Comparison of ENCODE assay signal across 1 cellular context in the genomic region with DNA sequence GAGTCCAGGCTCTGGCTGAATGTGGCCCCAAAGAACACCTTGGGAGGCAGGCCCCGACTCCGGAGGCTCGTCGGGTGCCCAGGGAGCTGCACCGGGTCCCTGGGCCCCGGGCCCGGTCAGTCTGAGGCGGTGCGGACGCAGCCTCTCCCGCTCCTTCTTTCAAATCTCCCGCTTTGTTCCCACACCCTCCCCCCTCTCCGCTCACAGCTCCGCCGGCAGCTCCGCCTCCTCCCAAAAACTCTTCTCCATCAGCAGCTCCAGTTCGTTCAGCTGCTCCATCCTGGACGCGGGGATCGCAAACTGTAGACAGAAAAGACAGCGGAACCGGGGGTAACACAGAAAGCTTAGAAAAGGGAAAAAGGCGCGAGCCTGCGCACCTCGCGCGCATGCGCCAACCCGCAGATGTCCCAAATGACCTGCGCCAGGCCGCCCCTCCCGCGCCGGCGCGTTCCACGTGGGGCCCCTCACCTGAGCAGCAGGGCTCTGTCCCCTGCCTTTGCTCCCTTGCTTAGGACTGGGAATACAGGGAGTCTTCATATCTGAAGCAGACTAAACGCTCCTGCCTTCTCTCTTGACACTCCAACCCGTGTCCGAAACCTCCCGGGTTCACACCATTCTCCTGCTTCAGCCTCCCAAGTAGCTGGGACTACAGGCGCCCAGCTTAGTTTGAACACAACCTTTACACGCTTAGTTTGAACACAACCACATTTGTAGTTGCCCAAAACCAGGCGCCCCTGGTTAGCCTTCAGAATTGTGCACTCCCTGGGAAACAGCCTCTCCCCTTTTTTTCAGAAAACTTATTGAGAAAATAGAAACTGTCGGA.
TF ChIP-seq lines count a peak whose summit lies in the region.

A gene with protein sequence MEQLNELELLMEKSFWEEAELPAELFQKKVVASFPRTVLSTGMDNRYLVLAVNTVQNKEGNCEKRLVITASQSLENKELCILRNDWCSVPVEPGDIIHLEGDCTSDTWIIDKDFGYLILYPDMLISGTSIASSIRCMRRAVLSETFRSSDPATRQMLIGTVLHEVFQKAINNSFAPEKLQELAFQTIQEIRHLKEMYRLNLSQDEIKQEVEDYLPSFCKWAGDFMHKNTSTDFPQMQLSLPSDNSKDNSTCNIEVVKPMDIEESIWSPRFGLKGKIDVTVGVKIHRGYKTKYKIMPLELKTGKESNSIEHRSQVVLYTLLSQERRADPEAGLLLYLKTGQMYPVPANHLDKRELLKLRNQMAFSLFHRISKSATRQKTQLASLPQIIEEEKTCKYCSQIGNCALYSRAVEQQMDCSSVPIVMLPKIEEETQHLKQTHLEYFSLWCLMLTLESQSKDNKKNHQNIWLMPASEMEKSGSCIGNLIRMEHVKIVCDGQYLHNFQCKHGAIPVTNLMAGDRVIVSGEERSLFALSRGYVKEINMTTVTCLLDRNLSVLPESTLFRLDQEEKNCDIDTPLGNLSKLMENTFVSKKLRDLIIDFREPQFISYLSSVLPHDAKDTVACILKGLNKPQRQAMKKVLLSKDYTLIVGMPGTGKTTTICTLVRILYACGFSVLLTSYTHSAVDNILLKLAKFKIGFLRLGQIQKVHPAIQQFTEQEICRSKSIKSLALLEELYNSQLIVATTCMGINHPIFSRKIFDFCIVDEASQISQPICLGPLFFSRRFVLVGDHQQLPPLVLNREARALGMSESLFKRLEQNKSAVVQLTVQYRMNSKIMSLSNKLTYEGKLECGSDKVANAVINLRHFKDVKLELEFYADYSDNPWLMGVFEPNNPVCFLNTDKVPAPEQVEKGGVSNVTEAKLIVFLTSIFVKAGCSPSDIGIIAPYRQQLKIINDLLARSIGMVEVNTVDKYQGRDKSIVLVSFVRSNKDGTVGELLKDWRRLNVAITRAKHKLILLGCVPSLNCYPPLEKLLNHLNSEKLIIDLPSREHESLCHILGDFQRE (minus strand): TSS at position 388 of the 823 bp plus-strand sequence. CDS start 109 bp downstream, at position 279.

TF ChIP-seq in HepG2, 621 proteins besides CTCF, POLR2A, EP300 and RAD21 (continued from another document and continues in another):
- TF ChIP-seq, protein P1, sequence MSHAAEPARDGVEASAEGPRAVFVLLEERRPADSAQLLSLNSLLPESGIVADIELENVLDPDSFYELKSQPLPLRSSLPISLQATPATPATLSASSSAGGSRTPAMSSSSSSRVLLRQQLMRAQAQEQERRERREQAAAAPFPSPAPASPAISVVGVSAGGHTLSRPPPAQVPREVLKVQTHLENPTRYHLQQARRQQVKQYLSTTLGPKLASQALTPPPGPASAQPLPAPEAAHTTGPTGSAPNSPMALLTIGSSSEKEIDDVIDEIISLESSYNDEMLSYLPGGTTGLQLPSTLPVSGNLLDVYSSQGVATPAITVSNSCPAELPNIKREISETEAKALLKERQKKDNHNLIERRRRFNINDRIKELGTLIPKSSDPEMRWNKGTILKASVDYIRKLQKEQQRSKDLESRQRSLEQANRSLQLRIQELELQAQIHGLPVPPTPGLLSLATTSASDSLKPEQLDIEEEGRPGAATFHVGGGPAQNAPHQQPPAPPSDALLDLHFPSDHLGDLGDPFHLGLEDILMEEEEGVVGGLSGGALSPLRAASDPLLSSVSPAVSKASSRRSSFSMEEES (CRISPR knock-in tag; IDR thresholded peaks at IDR 0.05) = peak; percentile 78; the same call in 1 of the 2 replicates
- peak; percentile 91 for TF ChIP-seq ZNF546 (CRISPR knock-in tag; conservative IDR thresholded peaks at IDR 0.05)
- no peak; the same call in 1 of the 2 replicates for TF ChIP-seq ONECUT2 (CRISPR knock-in tag; IDR thresholded peaks at IDR 0.05)
- no peak for TF ChIP-seq NR1H2 (CRISPR knock-in tag; IDR thresholded peaks at IDR 0.05; ENCODE audit: borderline replicate concordance, low read depth)
- peak; percentile 47; the same call in 1 of the 2 replicates for TF ChIP-seq RFXANK (CRISPR knock-in tag; IDR thresholded peaks at IDR 0.05)
- 0 out of 2 replicates have a peak, but pooled peaks have one; percentile 57 for TF ChIP-seq SP4 (CRISPR knock-in tag; IDR thresholded peaks at IDR 0.05)
- peak; percentile 51; the same call in 1 of the 2 replicates for TF ChIP-seq SP2 (CRISPR knock-in tag; IDR thresholded peaks at IDR 0.05)
- TF ChIP-seq KLF12 (CRISPR knock-in tag; IDR thresholded peaks at IDR 0.05; ENCODE audit: borderline replicate concordance) = no peak; the same call in 1 of the 2 replicates
- TF ChIP-seq MYNN (CRISPR knock-in tag; IDR thresholded peaks at IDR 0.05; ENCODE audit: low read depth) = no peak
- no peak for TF ChIP-seq ZNF235 (CRISPR knock-in tag; IDR thresholded peaks at IDR 0.05; ENCODE audit: borderline replicate concordance)
- TF ChIP-seq HCFC1 (IDR thresholded peaks at IDR 0.05; ENCODE audit: low read depth, low read length) = no peak
- 0 out of 2 replicates have a peak, but pooled peaks have one; percentile 49 for TF ChIP-seq ZFP36L1 (CRISPR knock-in tag; IDR thresholded peaks at IDR 0.05)
- TF ChIP-seq SRSF1 (optimal IDR thresholded peaks at IDR 0.05; ENCODE audit: low read depth, low read length) = peak; percentile 74
- TF ChIP-seq ZNF549 (CRISPR knock-in tag; IDR thresholded peaks at IDR 0.05) = no peak
- no peak for TF ChIP-seq NCOA1 (CRISPR knock-in tag; IDR thresholded peaks at IDR 0.05)
- TF ChIP-seq KAT7 (CRISPR knock-in tag; IDR thresholded peaks at IDR 0.05; ENCODE audit: borderline replicate concordance) = no peak
- TF ChIP-seq CHCHD3 (CRISPR knock-in tag; IDR thresholded peaks at IDR 0.05) = 0 out of 2 replicates have a peak, but pooled peaks have one; percentile 49
- TF ChIP-seq ZNF703 (CRISPR knock-in tag; IDR thresholded peaks at IDR 0.05; ENCODE audit: borderline replicate concordance) = no peak; the same call in 1 of the 2 replicates
- no peak for TF ChIP-seq EEA1 (CRISPR knock-in tag; IDR thresholded peaks at IDR 0.05; ENCODE audit: borderline replicate concordance)
- TF ChIP-seq FIP1L1 (IDR thresholded peaks at IDR 0.05; ENCODE audit: borderline replicate concordance, insufficient read depth, low read depth, low read length) = no peak
- TF ChIP-seq MAZ (IDR thresholded peaks at IDR 0.05; ENCODE audit: borderline replicate concordance, low read depth, low read length) = 0 out of 2 replicates have a peak, but pooled peaks have one; percentile 42
- no peak; the same call in 1 of the 2 replicates for TF ChIP-seq MAZ (CRISPR knock-in tag; IDR thresholded peaks at IDR 0.05; ENCODE audit: low read depth)
- TF ChIP-seq, protein P2, sequence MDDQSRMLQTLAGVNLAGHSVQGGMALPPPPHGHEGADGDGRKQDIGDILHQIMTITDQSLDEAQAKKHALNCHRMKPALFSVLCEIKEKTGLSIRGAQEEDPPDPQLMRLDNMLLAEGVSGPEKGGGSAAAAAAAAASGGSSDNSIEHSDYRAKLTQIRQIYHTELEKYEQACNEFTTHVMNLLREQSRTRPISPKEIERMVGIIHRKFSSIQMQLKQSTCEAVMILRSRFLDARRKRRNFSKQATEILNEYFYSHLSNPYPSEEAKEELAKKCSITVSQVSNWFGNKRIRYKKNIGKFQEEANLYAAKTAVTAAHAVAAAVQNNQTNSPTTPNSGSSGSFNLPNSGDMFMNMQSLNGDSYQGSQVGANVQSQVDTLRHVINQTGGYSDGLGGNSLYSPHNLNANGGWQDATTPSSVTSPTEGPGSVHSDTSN (CRISPR knock-in tag; IDR thresholded peaks at IDR 0.05; ENCODE audit: borderline replicate concordance) = no peak; the same call in 1 of the 2 replicates
- TF ChIP-seq, protein P3, sequence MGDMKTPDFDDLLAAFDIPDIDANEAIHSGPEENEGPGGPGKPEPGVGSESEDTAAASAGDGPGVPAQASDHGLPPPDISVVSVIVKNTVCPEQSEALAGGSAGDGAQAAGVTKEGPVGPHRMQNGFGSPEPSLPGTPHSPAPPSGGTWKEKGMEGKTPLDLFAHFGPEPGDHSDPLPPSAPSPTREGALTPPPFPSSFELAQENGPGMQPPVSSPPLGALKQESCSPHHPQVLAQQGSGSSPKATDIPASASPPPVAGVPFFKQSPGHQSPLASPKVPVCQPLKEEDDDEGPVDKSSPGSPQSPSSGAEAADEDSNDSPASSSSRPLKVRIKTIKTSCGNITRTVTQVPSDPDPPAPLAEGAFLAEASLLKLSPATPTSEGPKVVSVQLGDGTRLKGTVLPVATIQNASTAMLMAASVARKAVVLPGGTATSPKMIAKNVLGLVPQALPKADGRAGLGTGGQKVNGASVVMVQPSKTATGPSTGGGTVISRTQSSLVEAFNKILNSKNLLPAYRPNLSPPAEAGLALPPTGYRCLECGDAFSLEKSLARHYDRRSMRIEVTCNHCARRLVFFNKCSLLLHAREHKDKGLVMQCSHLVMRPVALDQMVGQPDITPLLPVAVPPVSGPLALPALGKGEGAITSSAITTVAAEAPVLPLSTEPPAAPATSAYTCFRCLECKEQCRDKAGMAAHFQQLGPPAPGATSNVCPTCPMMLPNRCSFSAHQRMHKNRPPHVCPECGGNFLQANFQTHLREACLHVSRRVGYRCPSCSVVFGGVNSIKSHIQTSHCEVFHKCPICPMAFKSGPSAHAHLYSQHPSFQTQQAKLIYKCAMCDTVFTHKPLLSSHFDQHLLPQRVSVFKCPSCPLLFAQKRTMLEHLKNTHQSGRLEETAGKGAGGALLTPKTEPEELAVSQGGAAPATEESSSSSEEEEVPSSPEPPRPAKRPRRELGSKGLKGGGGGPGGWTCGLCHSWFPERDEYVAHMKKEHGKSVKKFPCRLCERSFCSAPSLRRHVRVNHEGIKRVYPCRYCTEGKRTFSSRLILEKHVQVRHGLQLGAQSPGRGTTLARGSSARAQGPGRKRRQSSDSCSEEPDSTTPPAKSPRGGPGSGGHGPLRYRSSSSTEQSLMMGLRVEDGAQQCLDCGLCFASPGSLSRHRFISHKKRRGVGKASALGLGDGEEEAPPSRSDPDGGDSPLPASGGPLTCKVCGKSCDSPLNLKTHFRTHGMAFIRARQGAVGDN (CRISPR knock-in tag; IDR thresholded peaks at IDR 0.05) = peak; percentile 99
- 0 out of 2 replicates have a peak, but pooled peaks have one; percentile 32 for TF ChIP-seq ISL2 (CRISPR knock-in tag; IDR thresholded peaks at IDR 0.05)
- TF ChIP-seq ETV5 (CRISPR knock-in tag; IDR thresholded peaks at IDR 0.05; ENCODE audit: borderline replicate concordance) = no peak; the same call in 1 of the 2 replicates
- no peak for TF ChIP-seq REXO4 (CRISPR knock-in tag; IDR thresholded peaks at IDR 0.05; ENCODE audit: borderline replicate concordance)
- TF ChIP-seq SMAD3 (CRISPR knock-in tag; IDR thresholded peaks at IDR 0.05) = 0 out of 2 replicates have a peak, but pooled peaks have one; percentile 20
- no peak for TF ChIP-seq RFX1 (IDR thresholded peaks at IDR 0.05)
- no peak for TF ChIP-seq FOXA1 (IDR thresholded peaks at IDR 0.05)
- TF ChIP-seq FOXA1 (CRISPR knock-in tag; IDR thresholded peaks at IDR 0.05) = no peak
- TF ChIP-seq DNMT1 (CRISPR knock-in tag; IDR thresholded peaks at IDR 0.05) = no peak
- no peak for TF ChIP-seq HNRNPUL1 (IDR thresholded peaks at IDR 0.05; ENCODE audit: low read depth, low read length)
- no peak for TF ChIP-seq PAWR (CRISPR knock-in tag; IDR thresholded peaks at IDR 0.05; ENCODE audit: borderline replicate concordance)
- TF ChIP-seq, protein P4, sequence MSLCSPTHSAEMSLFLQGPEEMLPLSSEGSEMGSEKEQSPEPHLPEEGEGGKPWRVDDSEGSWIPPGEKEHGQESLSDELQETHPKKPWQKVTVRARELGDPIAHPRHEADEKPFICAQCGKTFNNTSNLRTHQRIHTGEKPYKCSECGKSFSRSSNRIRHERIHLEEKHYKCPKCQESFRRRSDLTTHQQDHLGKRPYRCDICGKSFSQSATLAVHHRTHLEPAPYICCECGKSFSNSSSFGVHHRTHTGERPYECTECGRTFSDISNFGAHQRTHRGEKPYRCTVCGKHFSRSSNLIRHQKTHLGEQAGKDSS (CRISPR knock-in tag; IDR thresholded peaks at IDR 0.05; ENCODE audit: borderline replicate concordance, low read depth) = peak; percentile 69; the same call in 1 of the 2 replicates
- TF ChIP-seq JUN (CRISPR knock-in tag; IDR thresholded peaks at IDR 0.05) = no peak
- no peak for TF ChIP-seq GATA4 (IDR thresholded peaks at IDR 0.05; ENCODE audit: borderline replicate concordance, low read depth)
- TF ChIP-seq, protein P5, sequence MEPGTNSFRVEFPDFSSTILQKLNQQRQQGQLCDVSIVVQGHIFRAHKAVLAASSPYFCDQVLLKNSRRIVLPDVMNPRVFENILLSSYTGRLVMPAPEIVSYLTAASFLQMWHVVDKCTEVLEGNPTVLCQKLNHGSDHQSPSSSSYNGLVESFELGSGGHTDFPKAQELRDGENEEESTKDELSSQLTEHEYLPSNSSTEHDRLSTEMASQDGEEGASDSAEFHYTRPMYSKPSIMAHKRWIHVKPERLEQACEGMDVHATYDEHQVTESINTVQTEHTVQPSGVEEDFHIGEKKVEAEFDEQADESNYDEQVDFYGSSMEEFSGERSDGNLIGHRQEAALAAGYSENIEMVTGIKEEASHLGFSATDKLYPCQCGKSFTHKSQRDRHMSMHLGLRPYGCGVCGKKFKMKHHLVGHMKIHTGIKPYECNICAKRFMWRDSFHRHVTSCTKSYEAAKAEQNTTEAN (CRISPR knock-in tag; conservative IDR thresholded peaks at IDR 0.05) = peak; percentile 80; the same call in 1 of the 2 replicates
- TF ChIP-seq, protein P6, sequence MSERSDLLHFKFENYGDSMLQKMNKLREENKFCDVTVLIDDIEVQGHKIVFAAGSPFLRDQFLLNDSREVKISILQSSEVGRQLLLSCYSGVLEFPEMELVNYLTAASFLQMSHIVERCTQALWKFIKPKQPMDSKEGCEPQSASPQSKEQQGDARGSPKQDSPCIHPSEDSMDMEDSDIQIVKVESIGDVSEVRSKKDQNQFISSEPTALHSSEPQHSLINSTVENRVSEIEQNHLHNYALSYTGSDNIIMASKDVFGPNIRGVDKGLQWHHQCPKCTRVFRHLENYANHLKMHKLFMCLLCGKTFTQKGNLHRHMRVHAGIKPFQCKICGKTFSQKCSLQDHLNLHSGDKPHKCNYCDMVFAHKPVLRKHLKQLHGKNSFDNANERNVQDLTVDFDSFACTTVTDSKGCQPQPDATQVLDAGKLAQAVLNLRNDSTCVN (CRISPR knock-in tag; IDR thresholded peaks at IDR 0.05; ENCODE audit: borderline replicate concordance) = no peak
- TF ChIP-seq, protein P7, sequence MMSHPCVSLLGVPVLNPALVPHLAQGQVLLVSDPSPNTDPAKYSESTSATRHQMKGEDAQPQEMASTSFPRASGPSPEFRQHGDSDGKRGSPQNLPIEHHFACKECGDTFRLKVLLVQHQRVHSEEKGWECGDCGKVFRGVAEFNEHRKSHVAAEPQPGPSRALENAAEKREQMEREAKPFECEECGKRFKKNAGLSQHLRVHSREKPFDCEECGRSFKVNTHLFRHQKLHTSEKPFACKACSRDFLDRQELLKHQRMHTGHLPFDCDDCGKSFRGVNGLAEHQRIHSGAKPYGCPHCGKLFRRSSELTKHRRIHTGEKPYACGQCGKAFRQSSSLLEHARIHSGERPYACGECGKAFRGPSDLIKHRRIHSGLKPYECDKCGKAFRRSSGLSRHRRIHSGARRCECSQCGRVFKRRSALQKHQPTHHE (CRISPR knock-in tag; IDR thresholded peaks at IDR 0.05; ENCODE audit: borderline replicate concordance) = no peak
- TF ChIP-seq ZNF577 (CRISPR knock-in tag; IDR thresholded peaks at IDR 0.05; ENCODE audit: borderline replicate concordance, low read depth) = no peak
- no peak for TF ChIP-seq STAG1 (CRISPR knock-in tag; IDR thresholded peaks at IDR 0.05)
- TF ChIP-seq ZNF766 (CRISPR knock-in tag; IDR thresholded peaks at IDR 0.05; ENCODE audit: borderline replicate concordance) = 0 out of 2 replicates have a peak, but pooled peaks have one; percentile 73
- TF ChIP-seq MTF2 (CRISPR knock-in tag; IDR thresholded peaks at IDR 0.05; ENCODE audit: borderline replicate concordance) = no peak
- no peak for TF ChIP-seq ELF4 (CRISPR knock-in tag; IDR thresholded peaks at IDR 0.05; ENCODE audit: borderline replicate concordance)
- TF ChIP-seq ZNF883 (CRISPR knock-in tag; IDR thresholded peaks at IDR 0.05; ENCODE audit: not compliant biosample characterization) = peak; percentile 93
- TF ChIP-seq GATAD2A (CRISPR knock-in tag; IDR thresholded peaks at IDR 0.05) = peak; percentile 9; the same call in 1 of the 2 replicates
- TF ChIP-seq MXI1 (IDR thresholded peaks at IDR 0.05; ENCODE audit: borderline replicate concordance, low read depth, low read length) = peak; percentile 80; the same call in 2 of the 3 replicates
